14 cellular contexts compared by ENCODE assay signal in genomic region chr2:214410128-214410775, GRCh38. TPM values are rescaled to one million over a fixed set of nuclear protein-coding genes. Genes with fewer than 3 reads are reported as not detected.
DNase-seq lines count a peak whose midpoint lies in the region; TF ChIP-seq lines count a peak whose summit lies in the region.
"Had no signal": no experiment of that assay in that cellular context is flagged by ENCODE, and none has a peak within 500 bp of the region (broad histone marks: within the 10 kb centered on the region; RNA-seq: fewer than 3 reads in every experiment).

No MANE protein-coding gene starts in this region.

- H3K27ac ChIP-seq in stomach (no peak overlapping the region), testis (no peak overlapping the region)
- H3K27ac ChIP-seq: esophagus muscularis mucosa had no signal

- H3K4me3 Mint-ChIP-seq in glutamatergic neuron (ENCODE audit: unreplicated experiment) = peak overlapping the region; percentile 71
- H3K4me3 Mint-ChIP-seq: central memory CD8-positive, alpha-beta T cell; mesothelial cell of epicardium; stimulated activated naive CD8-positive, alpha-beta T cell treated with anti-CD3 and anti-CD28 coated beads, Interleukin-15, Interleukin-2, amounts not matched to agents 100 ng/mL and 50 ng/mL, for 24 hours had no signal

- no peak for TF ChIP-seq CTCF in glutamatergic neuron (IDR thresholded peaks at IDR 0.05; ENCODE audit: partially characterized antibody, unreplicated experiment)
- TF ChIP-seq CTCF in stomach (IDR thresholded peaks at IDR 0.05) = no peak
- TF ChIP-seq CTCF in testis (IDR thresholded peaks at IDR 0.05) = no peak

- intact Hi-C loops in stomach (cut with DNase I; ENCODE audit: low total_unique reads) (no loop called here), testis (cut with DNase I; ENCODE audit: low total_unique reads) (no loop called here)

- no peak overlapping the region for H3K27ac Mint-ChIP-seq in glutamatergic neuron (ENCODE audit: unreplicated experiment)
- H3K27ac Mint-ChIP-seq: mesothelial cell of epicardium; stimulated activated naive CD8-positive, alpha-beta T cell treated with anti-CD3 and anti-CD28 coated beads, Interleukin-15, Interleukin-2, amounts not matched to agents 100 ng/mL and 50 ng/mL, for 24 hours had no signal

- TF ChIP-seq EP300 in stomach (IDR thresholded peaks at IDR 0.05) = no peak

- peak; percentile 52 for DNase-seq in COR-L47 (lab: John Stamatoyannopoulos, UW)
- peak; percentile 50 for DNase-seq in LHCN-M2 (ENCODE audit: low read depth)
- peak; percentile 43 for DNase-seq in NCI-H774 (lab: John Stamatoyannopoulos, UW)
- no peak for DNase-seq in glutamatergic neuron
- DNase-seq in COLO668 (lab: John Stamatoyannopoulos, UW; ENCODE audit: unreplicated experiment) = no peak
- no peak for DNase-seq in CD1c-positive myeloid dendritic cell (ENCODE audit: extremely low spot score)
- no peak for DNase-seq in stomach
- DNase-seq in testis = no peak

- H3K27me3 ChIP-seq in stomach (no peaks in the 10 kb centered on the region), testis (no peaks in the 10 kb centered on the region)
- H3K27me3 ChIP-seq: esophagus muscularis mucosa, MG63 had no signal

- no peaks in the 10 kb centered on the region for H3K9me3 Mint-ChIP-seq in glutamatergic neuron (ENCODE audit: unreplicated experiment)
- H3K9me3 Mint-ChIP-seq: central memory CD8-positive, alpha-beta T cell; mesothelial cell of epicardium; stimulated activated naive CD8-positive, alpha-beta T cell treated with anti-CD3 and anti-CD28 coated beads, Interleukin-15, Interleukin-2, amounts not matched to agents 100 ng/mL and 50 ng/mL, for 24 hours had no signal

- H3K36me3 Mint-ChIP-seq in glutamatergic neuron (ENCODE audit: unreplicated experiment) = no peaks in the 10 kb centered on the region
- H3K36me3 Mint-ChIP-seq: mesothelial cell of epicardium had no signal

- H3K36me3 ChIP-seq in stomach (no peaks in the 10 kb centered on the region), testis (ENCODE audit: low read depth, missing control alignments) (no peaks in the 10 kb centered on the region)
- H3K36me3 ChIP-seq: esophagus muscularis mucosa, MG63 had no signal

- H3K4me3 ChIP-seq in stomach = no peak overlapping the region
- no peak overlapping the region for H3K4me3 ChIP-seq in testis
- H3K4me3 ChIP-seq: esophagus muscularis mucosa, MG63 had no signal

- WGBS in stomach, 5 donors = 33 to 58% (median 47%) methylated on average over 13 of the region's 13 CpGs
- WGBS in testis, 2 donors = 35 to 45% methylated on average over 13 of the region's 13 CpGs

- TF ChIP-seq POLR2A in stomach (IDR thresholded peaks at IDR 0.05) (no peak), testis (IDR thresholded peaks at IDR 0.05) (no peak)

- H3K4me1 ChIP-seq in stomach (no peaks in the 10 kb centered on the region), testis (no peaks in the 10 kb centered on the region)
- H3K4me1 ChIP-seq: esophagus muscularis mucosa had no signal

- no peaks in the 10 kb centered on the region for H3K27me3 Mint-ChIP-seq in glutamatergic neuron (ENCODE audit: unreplicated experiment)
- H3K27me3 Mint-ChIP-seq: central memory CD8-positive, alpha-beta T cell; stimulated activated naive CD8-positive, alpha-beta T cell treated with anti-CD3 and anti-CD28 coated beads, Interleukin-15, Interleukin-2, amounts not matched to agents 100 ng/mL and 50 ng/mL, for 24 hours had no signal

- H3K4me1 Mint-ChIP-seq in glutamatergic neuron (ENCODE audit: low read depth, unreplicated experiment) = peaks cover 16% of the 10 kb centered on the region
- H3K4me1 Mint-ChIP-seq: central memory CD8-positive, alpha-beta T cell; mesothelial cell of epicardium had no signal

- H3K9me3 ChIP-seq in stomach (no peaks in the 10 kb centered on the region), testis (no peaks in the 10 kb centered on the region)
- H3K9me3 ChIP-seq: esophagus muscularis mucosa, MG63 had no signal

RNA-seq across cellular contexts. Expression of gene VWC2L, which starts 0.6 kb away (rescaled TPM):
- total RNA-seq in LHCN-M2 (2014; rRNA removed) (under 0.01 TPM in 1 of 2 replicates, not detected in the other), glutamatergic neuron (ENCODE audit: unreplicated experiment) (0.15 TPM), stomach (under 1 TPM in 1 of 5 donors, not detected in 4; 0.55 TPM), testis (1 to 10 TPM in 1 of 2 donors, under 1 TPM in 1; 0.87 to 1.6 TPM)
- polyA plus RNA-seq in LHCN-M2 (2012) = not detected
- polyA plus RNA-seq in stomach (not detected), testis (ENCODE audit: insufficient read depth, low read depth, low replicate concordance) (0.13 TPM)
- total RNA-seq: mesothelial cell of epicardium; T-helper 1 cell treated with Interleukin-12 subunit alpha and Interleukin-12 subunit beta and Interleukin-4 antibody, amounts not matched to agents 30 ng/mL and 1 ng/mL, for 36 hours had no signal

Comparison
In these comparisons a context has a peak if more than half of its experiments do, and no peak if none do; other contexts are left out.
1. DNase-seq: peak in COR-L47 (single experiment), LHCN-M2 (single experiment) and NCI-H774 (single experiment); none in glutamatergic neuron (single experiment), COLO668 (single experiment), CD1c-positive myeloid dendritic cell (single experiment), stomach (single experiment) and testis (single experiment).